8 cellular contexts compared by ENCODE assay signal in the genomic region with DNA sequence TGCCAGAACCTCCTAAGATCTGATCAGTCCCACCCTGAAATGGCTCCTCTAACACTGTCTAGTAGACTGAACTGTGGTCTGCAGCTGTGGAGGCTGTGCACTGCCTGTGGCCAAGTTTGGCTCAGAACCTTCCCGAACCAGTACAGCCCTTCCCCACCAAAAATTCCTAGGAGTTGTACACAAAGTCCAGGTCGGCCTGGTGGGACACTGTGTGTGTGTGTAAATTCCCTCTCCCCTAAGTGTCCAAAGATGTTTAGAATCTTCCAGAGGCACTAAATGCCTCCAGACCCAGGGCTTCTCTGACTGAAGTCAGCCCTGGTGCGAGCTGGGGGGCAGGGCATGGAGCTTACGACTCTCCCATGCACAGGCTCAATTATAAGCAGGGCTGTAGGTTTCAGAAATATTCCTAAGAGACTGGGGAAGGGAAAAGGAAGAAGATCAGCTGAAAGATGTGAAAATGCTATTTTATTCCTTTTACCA.
DNase-seq lines count a peak whose midpoint lies in the region; ATAC-seq, FAIRE-seq and TF ChIP-seq lines count a peak whose summit lies in the region.

No MANE protein-coding gene starts in this region.

- ATAC-seq in Right ventricle myocardium inferior = no peak
- ATAC-seq in activated CD4-positive, CD25-positive, alpha-beta regulatory T cell treated with anti-CD3 and anti-CD28 coated beads, Interleukin-2, amount 50 U/mL, for 24 hours = no peak

- H3K4me3 Mint-ChIP-seq in astrocyte (ENCODE audit: unreplicated experiment) = peak overlapping the region; percentile 51

- no peak overlapping the region for H3K9ac ChIP-seq in astrocyte (ENCODE audit: low read length)

- FAIRE-seq in astrocyte (lab: Jason Lieb, UNC) = no peak

- intact Hi-C loops in Right ventricle myocardium inferior (cut with DNase I) = loop anchor here (5.0 kb wide), 1 partner anchor 514 kb away; a partner anchor contains a TSS
- intact Hi-C loops in uterus (cut with DNase I; ENCODE audit: low total_unique reads) = loop anchor here (5.0 kb wide), 1 partner anchor 129 kb away; no protein-coding TSS in a partner anchor

- peak overlapping the region; percentile 66 for H2AFZ ChIP-seq in astrocyte (ENCODE audit: low read depth, low read length)

- no peaks in the 10 kb centered on the region for H3K79me2 ChIP-seq in astrocyte (ENCODE audit: insufficient read depth, low read length)

- H3K4me1 ChIP-seq in cardiac muscle cell (ENCODE audit: low read depth) = peaks cover 35% of the 10 kb centered on the region
- peaks cover 32% of the 10 kb centered on the region for H3K4me1 ChIP-seq in astrocyte (ENCODE audit: insufficient read depth, low read length)
- H3K4me1 ChIP-seq in uterus = peaks cover 0 to 8% of the 10 kb centered on the region in 2 donors

- H3K27me3 ChIP-seq in cardiac muscle cell = no peaks in the 10 kb centered on the region
- H3K27me3 ChIP-seq in astrocyte (ENCODE audit: insufficient read depth, low read length) = no peaks in the 10 kb centered on the region
- H3K27me3 ChIP-seq in uterus = no peaks in the 10 kb centered on the region

- H3K9me3 ChIP-seq in cardiac muscle cell (ENCODE audit: low read depth) (no peaks in the 10 kb centered on the region), astrocyte (ENCODE audit: insufficient read depth, low read depth, low read length) (peaks cover 3% of the 10 kb centered on the region), uterus (no peaks in the 10 kb centered on the region)

- DNase-seq in cardiac muscle cell (ENCODE audit: low read depth in 1 of 2, low spot score in 1 of 2) = peak in 1 of 2 donors; percentile 28
- no peak for DNase-seq in Right ventricle myocardium inferior (ENCODE audit: missing footprints)
- no peak for DNase-seq in astrocyte (ENCODE audit: low read depth)
- DNase-seq in myocyte (ENCODE audit: low read depth) = peak; percentile 69
- peak; percentile 25 to 27 for DNase-seq in uterus
- no peak for DNase-seq in cortex of kidney (lab: John Stamatoyannopoulos, UW)
- no peak for DNase-seq in germinal center (ENCODE audit: low spot score)

- no peaks in the 10 kb centered on the region for H3K27me3 Mint-ChIP-seq in astrocyte (ENCODE audit: low read depth, unreplicated experiment)

- TF ChIP-seq CTCF in cardiac muscle cell (IDR thresholded peaks at IDR 0.05; ENCODE audit: low read depth, low read length) (no peak), astrocyte (IDR thresholded peaks at IDR 0.05; ENCODE audit: insufficient read depth, low read depth, low read length) (no peak), uterus (IDR thresholded peaks at IDR 0.05) (no peak)

- H3K4me2 ChIP-seq in astrocyte (ENCODE audit: low read length) = peak overlapping the region; percentile 69

- H3K27ac ChIP-seq in cardiac muscle cell (peak overlapping the region; percentile 95), astrocyte (ENCODE audit: low read depth, low read length) (no peak overlapping the region), uterus (peak overlapping the region; percentile 85 to 92)

- peak overlapping the region; percentile 99 for H3K27ac Mint-ChIP-seq in astrocyte (ENCODE audit: unreplicated experiment)

- peaks cover 4% of the 10 kb centered on the region for H3K36me3 Mint-ChIP-seq in astrocyte (ENCODE audit: low read depth, unreplicated experiment)

- H3K9me3 Mint-ChIP-seq in astrocyte (ENCODE audit: unreplicated experiment) = peaks cover 24% of the 10 kb centered on the region

- no peaks in the 10 kb centered on the region for H4K20me1 ChIP-seq in astrocyte (ENCODE audit: insufficient read depth, low read length)

- H3K4me3 ChIP-seq in cardiac muscle cell = no peak overlapping the region
- H3K4me3 ChIP-seq in astrocyte (ENCODE audit: insufficient read depth, low read depth, low read length) = no peak overlapping the region
- H3K4me3 ChIP-seq in uterus = no peak overlapping the region

- peaks cover 53% of the 10 kb centered on the region for H3K4me1 Mint-ChIP-seq in astrocyte (ENCODE audit: low read depth, unreplicated experiment)

- TF ChIP-seq POLR2A in uterus (IDR thresholded peaks at IDR 0.05) = no peak

- no peaks in the 10 kb centered on the region for H3K36me3 ChIP-seq in cardiac muscle cell
- no peaks in the 10 kb centered on the region for H3K36me3 ChIP-seq in astrocyte (ENCODE audit: insufficient read depth, low read length)
- H3K36me3 ChIP-seq in uterus = no peaks in the 10 kb centered on the region

Comparison
In these comparisons a context has a peak if more than half of its experiments do, and no peak if none do; other contexts are left out.
1. DNase-seq: peak in myocyte (single experiment) and uterus (2 of 2); none in Right ventricle myocardium inferior (single experiment), astrocyte (single experiment), cortex of kidney (single experiment) and germinal center (single experiment).